In the genomic region with DNA sequence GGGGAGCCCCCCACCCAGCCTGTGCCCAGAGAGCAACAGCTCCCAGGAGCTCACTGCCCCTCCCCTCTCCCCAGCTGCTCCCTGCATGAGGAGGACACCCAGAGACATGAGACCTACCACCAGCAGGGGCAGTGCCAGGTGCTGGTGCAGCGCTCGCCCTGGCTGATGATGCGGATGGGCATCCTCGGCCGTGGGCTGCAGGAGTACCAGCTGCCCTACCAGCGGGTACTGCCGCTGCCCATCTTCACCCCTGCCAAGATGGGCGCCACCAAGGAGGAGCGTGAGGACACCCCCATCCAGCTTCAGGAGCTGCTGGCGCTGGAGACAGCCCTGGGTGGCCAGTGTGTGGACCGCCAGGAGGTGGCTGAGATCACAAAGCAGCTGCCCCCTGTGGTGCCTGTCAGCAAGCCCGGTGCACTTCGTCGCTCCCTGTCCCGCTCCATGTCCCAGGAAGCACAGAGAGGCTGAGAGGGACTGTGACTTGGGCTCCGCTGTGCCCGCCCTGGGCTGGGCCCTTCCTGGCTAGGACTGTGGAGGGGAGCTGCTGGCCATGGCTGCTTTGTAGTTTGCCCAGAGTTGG, we compare ENCODE assay signal across 9 cellular contexts. TPM values are rescaled to one million over a fixed set of nuclear protein-coding genes. Genes with fewer than 3 reads are reported as not detected.
DNase-seq lines count a peak whose midpoint lies in the region; ATAC-seq, FAIRE-seq and TF ChIP-seq lines count a peak whose summit lies in the region.
"Had no signal": no experiment of that assay in that cellular context is flagged by ENCODE, and none has a peak within 500 bp of the region (broad histone marks: within the 10 kb centered on the region; RNA-seq: fewer than 3 reads in every experiment).

No MANE protein-coding gene starts in this region.

- H3K4me3 ChIP-seq in AG04450 (ENCODE audit: low read depth, low read length) (no peak overlapping the region), HEK293 (ENCODE audit: low read depth, low read length) (no peak overlapping the region), HepG2 (replicated peaks in 1 of 3; ENCODE audit: insufficient read depth in 1 of 3, low read depth in 2 of 3, low read length in 3 of 3) (no peak overlapping the region), MM.1S (ENCODE audit: low read length) (no peak overlapping the region)

- CTCF ChIA-PET in AG04450 (lab: Charles Lee) (interaction anchor here (0.7 to 2.1 kb wide), 4 partner anchors 15 to 65 kb away, joined by 3 to 9 read pairs (median 3); a partner anchor contains a TSS), HEK293 (lab: Yijun Ruan, JAX) (interaction anchor here (0.7 to 11.6 kb wide), 9 partner anchors 14 to 138 kb away, joined by 3 to 168 read pairs (median 3); a partner anchor contains a TSS), HepG2 (lab: Yijun Ruan, JAX; ENCODE audit: low intra/inter-chr PET ratio, low total read pairs) (interaction anchor here (3.6 kb wide), 1 partner anchor 43 kb away, joined by 22 read pairs; no protein-coding TSS in a partner anchor)

- H3K27me3 ChIP-seq in AG04450 (ENCODE audit: control insufficient read depth, insufficient read depth, low read length) (peaks cover 28% of the 10 kb centered on the region), HepG2 (ENCODE audit: control insufficient read depth in 1 of 2, insufficient read depth in 2 of 2, low read length in 2 of 2) (peaks cover 10 to 43% of the 10 kb centered on the region in 2 experiments), MM.1S (replicated peaks; ENCODE audit: insufficient read depth, low read length) (peaks cover 27% of the 10 kb centered on the region)

- no peaks in the 10 kb centered on the region for H4K20me1 ChIP-seq in HepG2 (ENCODE audit: insufficient read depth, low read length)
- no peaks in the 10 kb centered on the region for H4K20me1 ChIP-seq in MM.1S (ENCODE audit: insufficient read depth, low read length)

- H3K4me1 ChIP-seq in HEK293 (ENCODE audit: control insufficient read depth, insufficient read depth, low read length) = peaks cover 9% of the 10 kb centered on the region
- peaks cover 59% of the 10 kb centered on the region for H3K4me1 ChIP-seq in HepG2 (ENCODE audit: insufficient read depth, low read length)
- H3K4me1 ChIP-seq in MM.1S (ENCODE audit: low read length) = no peaks in the 10 kb centered on the region

- H3K4me2 ChIP-seq in HepG2 (ENCODE audit: low read depth, low read length) (no peak overlapping the region), MM.1S (ENCODE audit: low read depth, low read length) (no peak overlapping the region)

- TF ChIP-seq EP300 in HepG2 (IDR thresholded peaks at IDR 0.05; ENCODE audit: low read depth in 2 of 2, low read length in 2 of 2) (no peak), HepG2 (CRISPR knock-in tag; IDR thresholded peaks at IDR 0.05; ENCODE audit: borderline replicate concordance) (no peak)

- FAIRE-seq in HepG2 (lab: Jason Lieb, UNC) = no peak

- 50% methylated on average over 9 of the region's 17 CpGs for WGBS in HepG2 (ENCODE audit: low lambda C conversion rate)

- H3K9me3 ChIP-seq in AG04450 (ENCODE audit: control insufficient read depth, insufficient read depth, low read length) (no peaks in the 10 kb centered on the region; the same call in 1 of the 2 replicates), HEK293 (ENCODE audit: control insufficient read depth, insufficient read depth, low read depth, low read length) (no peaks in the 10 kb centered on the region), HepG2 (ENCODE audit: low read length) (no peaks in the 10 kb centered on the region), MM.1S (replicated peaks; ENCODE audit: insufficient read depth, low read length) (no peaks in the 10 kb centered on the region)

- H3K36me3 ChIP-seq in HEK293 (ENCODE audit: control insufficient read depth in 2 of 2, insufficient read depth in 1 of 2, low read length in 2 of 2) (peaks cover 0 to 23% of the 10 kb centered on the region in 2 experiments; a peak in 1 of 3 replicates), HepG2 (replicated peaks in 1 of 2; ENCODE audit: control insufficient read depth in 1 of 2, insufficient read depth in 2 of 2, low read length in 2 of 2) (peaks cover 2 to 4% of the 10 kb centered on the region in 2 experiments; a peak in 4 of 5 replicates), MM.1S (replicated peaks; ENCODE audit: insufficient read depth, low read length) (no peaks in the 10 kb centered on the region)

- in situ Hi-C loops in HepG2 (cut with HindIII; ENCODE audit: extremely low pct_ligation_motif_present, low pct_unique_long_range_greater_than_20kb) = no loop called here

- POLR2A ChIA-PET in AG04450 (lab: Yijun Ruan, JAX) = no interaction called here
- POLR2A ChIA-PET in HEK293 (lab: Yijun Ruan, JAX) = interaction anchor here (0.6 to 1.4 kb wide), 4 partner anchors 10 to 99 kb away, joined by 3 to 5 read pairs (median 4); a partner anchor contains a TSS
- POLR2A ChIA-PET in HepG2 (lab: Yijun Ruan, JAX) = interaction anchor here (0.7 to 4.1 kb wide), 3 partner anchors 10 to 34 kb away, joined by 3 to 25 read pairs (median 8); a partner anchor contains a TSS

- no peak overlapping the region for H2AFZ ChIP-seq in HepG2 (ENCODE audit: low read length)
- H2AFZ ChIP-seq in MM.1S (ENCODE audit: low read length) = no peak overlapping the region

- peak; percentile 51 for ATAC-seq in HepG2
- ATAC-seq in HG02623 (IDR thresholded peaks at IDR 0.05; ENCODE audit: unreplicated experiment) = no peak

- TF ChIP-seq RAD21 in HepG2 (CRISPR knock-in tag; IDR thresholded peaks at IDR 0.05) = no peak

- H3K9ac ChIP-seq in HepG2 (ENCODE audit: insufficient read depth, low read depth, low read length) (no peak overlapping the region), MM.1S (ENCODE audit: low read length) (no peak overlapping the region)

- H3K9me2 ChIP-seq in MM.1S (replicated peaks; ENCODE audit: insufficient read depth, low read length) = no peaks in the 10 kb centered on the region

- TF ChIP-seq POLR2A in HepG2 (IDR thresholded peaks at IDR 0.05; ENCODE audit: insufficient read depth in 1 of 2, low read depth in 2 of 2, low read length in 2 of 2) = no peak

- no peak overlapping the region for H3K27ac ChIP-seq in AG04450 (ENCODE audit: low read depth, low read length)
- H3K27ac ChIP-seq in HEK293 (ENCODE audit: extremely low read depth, low read depth, low read length) = no peak overlapping the region
- no peak overlapping the region for H3K27ac ChIP-seq in VCaP
- H3K27ac ChIP-seq in HepG2 (ENCODE audit: extremely low read length, insufficient read depth, low read length) = no peak overlapping the region
- H3K27ac ChIP-seq in MM.1S (ENCODE audit: low read length) = no peak overlapping the region

- DNase-seq in AG04450 (ENCODE audit: low read depth, low spot score) (no peak), HepG2 (ENCODE audit: low spot score) (no peak), MM.1S (no peak), LoVo (ENCODE audit: low spot score) (no peak), cerebellar nuclear complex (lab: John Stamatoyannopoulos, UW) (no peak)

- TF ChIP-seq CTCF in AG04450 (IDR thresholded peaks at IDR 0.05; ENCODE audit: low read depth, low read length) = 0 out of 2 replicates have a peak, but pooled peaks have one; percentile 6
- TF ChIP-seq CTCF in HEK293 (tag by site-specific recombination; IDR thresholded peaks at IDR 0.05) = peak; percentile 73
- peak; percentile 33; the same call in 1 of the 2 replicates for TF ChIP-seq CTCF in VCaP (conservative IDR thresholded peaks at IDR 0.05)
- peak; percentile 3 for TF ChIP-seq CTCF in HepG2 (CRISPR knock-in tag; IDR thresholded peaks at IDR 0.05)
- no peak; the same call in 1 of the 2 replicates for TF ChIP-seq CTCF in MM.1S (IDR thresholded peaks at IDR 0.05; ENCODE audit: low read length)

- intact Hi-C loops in HepG2 (cut with micrococcal nuclease; ENCODE audit: unreplicated experiment) = no loop called here

- no peaks in the 10 kb centered on the region for H3K79me2 ChIP-seq in HepG2 (ENCODE audit: insufficient read depth, low read length)
- H3K79me2 ChIP-seq in MM.1S (ENCODE audit: low read length) = no peaks in the 10 kb centered on the region

- BruUV-seq in HepG2 (replicated peaks; lab: Mats Ljungman, UMichigan) = no TSS peak

- no peaks in the 10 kb centered on the region for H3F3A ChIP-seq in MM.1S (ENCODE audit: insufficient read depth, low read length)

RNA-seq across cellular contexts. Expression of a gene that starts 0.6 kb away (rescaled TPM):
- 0.09 and 0.12 TPM in 2 replicates for polyA plus RNA-seq in AG04450 (2011; rRNA removed)
- 0.28 and 0.39 TPM in 2 replicates for polyA minus RNA-seq in AG04450 (2011; rRNA and poly(A)+ RNA removed)
- 0.14 and 0.24 TPM in 2 replicates for total RNA-seq in HepG2 (2016; rRNA removed; fragmentation: Illumina TruSeq; extraction: Trizol)
- total RNA-seq in HepG2 (2016; cell fraction: cytosol; rRNA removed; fragmentation: Illumina TruSeq; extraction: Trizol; ENCODE audit: low read depth) = not detected in 2 replicates
- total RNA-seq in HepG2 (2016; cell fraction: insoluble cytoplasmic fraction; rRNA removed; fragmentation: Illumina TruSeq; extraction: Trizol) = 0.26 TPM in 1 of 2 replicates, not detected in the other
- 0.06 TPM in 1 of 2 replicates, not detected in the other for total RNA-seq in HepG2 (2016; cell fraction: membrane; rRNA removed; fragmentation: Illumina TruSeq; extraction: Trizol)
- 0.56 and 0.84 TPM in 2 replicates for total RNA-seq in HepG2 (2016; cell fraction: nucleus; rRNA removed; fragmentation: Illumina TruSeq; extraction: Trizol)
- polyA plus RNA-seq in HepG2 (2011; rRNA removed) = 0.65 and 0.84 TPM in 2 replicates
- 0.15 and 0.35 TPM in 2 replicates for polyA plus RNA-seq in HepG2 (2011; cell fraction: cytosol; rRNA removed)
- polyA plus RNA-seq in HepG2 (2011; cell fraction: nucleus; rRNA removed) = 6.0 and 8.8 TPM in 2 replicates
- 0.43 and 2.1 TPM in 2 replicates for polyA plus RNA-seq in HepG2 (2012)
- polyA plus RNA-seq in HepG2 (2016; cell fraction: cytosol; fragmentation: Illumina TruSeq; extraction: Trizol; ENCODE audit: low read depth) = not detected in 2 replicates
- polyA plus RNA-seq in HepG2 (2016; cell fraction: insoluble cytoplasmic fraction; fragmentation: Illumina TruSeq; extraction: Trizol; ENCODE audit: low read depth) = 0.19 TPM in 1 of 2 replicates, not detected in the other
- not detected in 2 replicates for polyA plus RNA-seq in HepG2 (2016; cell fraction: membrane; fragmentation: Illumina TruSeq; extraction: Trizol; ENCODE audit: low read depth)
- 0.51 and 0.85 TPM in 2 replicates for polyA plus RNA-seq in HepG2 (2016; cell fraction: nucleus; fragmentation: Illumina TruSeq; extraction: Trizol; ENCODE audit: insufficient read depth, low read depth)
- 2.2 and 2.6 TPM in 2 replicates for polyA minus RNA-seq in HepG2 (2011; rRNA and poly(A)+ RNA removed; ENCODE audit: low replicate concordance)
- not detected in 2 replicates for polyA minus RNA-seq in HepG2 (2011; cell fraction: cytosol; rRNA and poly(A)+ RNA removed)
- polyA minus RNA-seq in HepG2 (2011; cell fraction: nucleus; rRNA and poly(A)+ RNA removed) = 3.0 and 4.0 TPM in 2 replicates

RNA-seq across cellular contexts. Expression of a gene that starts 2.5 kb away (rescaled TPM):
- polyA plus RNA-seq in AG04450 (2011; rRNA removed) (not detected in 2 replicates), HepG2 (2011; rRNA removed) (0.22 and 0.25 TPM in 2 replicates)
- not detected in 2 replicates for polyA minus RNA-seq in AG04450 (2011; rRNA and poly(A)+ RNA removed)
- not detected in 2 replicates for total RNA-seq in HepG2 (2016; rRNA removed; fragmentation: Illumina TruSeq; extraction: Trizol)
- total RNA-seq in HepG2 (2016; cell fraction: cytosol; rRNA removed; fragmentation: Illumina TruSeq; extraction: Trizol; ENCODE audit: low read depth) = not detected in 2 replicates
- not detected in 2 replicates for total RNA-seq in HepG2 (2016; cell fraction: insoluble cytoplasmic fraction; rRNA removed; fragmentation: Illumina TruSeq; extraction: Trizol)
- 0.17 TPM in 1 of 2 replicates, not detected in the other for total RNA-seq in HepG2 (2016; cell fraction: membrane; rRNA removed; fragmentation: Illumina TruSeq; extraction: Trizol)
- total RNA-seq in HepG2 (2016; cell fraction: nucleus; rRNA removed; fragmentation: Illumina TruSeq; extraction: Trizol) = not detected in 2 replicates
- 0.08 and 0.13 TPM in 2 replicates for polyA plus RNA-seq in HepG2 (2011; cell fraction: cytosol; rRNA removed)
- 0.56 and 0.71 TPM in 2 replicates for polyA plus RNA-seq in HepG2 (2011; cell fraction: nucleus; rRNA removed)
- 0.31 TPM in 1 of 2 replicates, not detected in the other for polyA plus RNA-seq in HepG2 (2012)
- 0.11 TPM in 1 of 2 replicates, not detected in the other for polyA plus RNA-seq in HepG2 (2016; cell fraction: cytosol; fragmentation: Illumina TruSeq; extraction: Trizol; ENCODE audit: low read depth)
- polyA plus RNA-seq in HepG2 (2016; cell fraction: insoluble cytoplasmic fraction; fragmentation: Illumina TruSeq; extraction: Trizol; ENCODE audit: low read depth) = not detected in 2 replicates
- polyA plus RNA-seq in HepG2 (2016; cell fraction: membrane; fragmentation: Illumina TruSeq; extraction: Trizol; ENCODE audit: low read depth) = 0.15 TPM in 1 of 2 replicates, not detected in the other
- not detected in 2 replicates for polyA plus RNA-seq in HepG2 (2016; cell fraction: nucleus; fragmentation: Illumina TruSeq; extraction: Trizol; ENCODE audit: insufficient read depth, low read depth)
- polyA minus RNA-seq in HepG2 (2011; rRNA and poly(A)+ RNA removed; ENCODE audit: low replicate concordance) = not detected in 2 replicates
- not detected in 2 replicates for polyA minus RNA-seq in HepG2 (2011; cell fraction: cytosol; rRNA and poly(A)+ RNA removed)
- not detected in 2 replicates for polyA minus RNA-seq in HepG2 (2011; cell fraction: nucleus; rRNA and poly(A)+ RNA removed)
- total RNA-seq: pulmonary artery endothelial cell had no signal

RNA-seq across cellular contexts. Expression of a gene that starts 22.1 kb away (rescaled TPM):
- polyA plus RNA-seq in AG04450 (2011; rRNA removed) (9.6 and 13.9 TPM in 2 replicates), HepG2 (2011; rRNA removed) (14.6 and 21.2 TPM in 2 replicates)
- polyA minus RNA-seq in AG04450 (2011; rRNA and poly(A)+ RNA removed) = 10.4 and 15.8 TPM in 2 replicates
- 5.1 and 11.9 TPM in 2 replicates for total RNA-seq in HepG2 (2016; rRNA removed; fragmentation: Illumina TruSeq; extraction: Trizol)
- 1.1 and 1.5 TPM in 2 replicates for total RNA-seq in HepG2 (2016; cell fraction: cytosol; rRNA removed; fragmentation: Illumina TruSeq; extraction: Trizol; ENCODE audit: low read depth)
- total RNA-seq in HepG2 (2016; cell fraction: insoluble cytoplasmic fraction; rRNA removed; fragmentation: Illumina TruSeq; extraction: Trizol) = 3.5 and 11.4 TPM in 2 replicates
- 3.2 and 3.3 TPM in 2 replicates for total RNA-seq in HepG2 (2016; cell fraction: membrane; rRNA removed; fragmentation: Illumina TruSeq; extraction: Trizol)
- total RNA-seq in HepG2 (2016; cell fraction: nucleus; rRNA removed; fragmentation: Illumina TruSeq; extraction: Trizol) = 11.6 and 12.8 TPM in 2 replicates
- 9.7 and 10.8 TPM in 2 replicates for polyA plus RNA-seq in HepG2 (2011; cell fraction: cytosol; rRNA removed)
- polyA plus RNA-seq in HepG2 (2011; cell fraction: nucleus; rRNA removed) = 53.0 and 67.8 TPM in 2 replicates
- 9.1 and 10.3 TPM in 2 replicates for polyA plus RNA-seq in HepG2 (2012)
- polyA plus RNA-seq in HepG2 (2016; cell fraction: cytosol; fragmentation: Illumina TruSeq; extraction: Trizol; ENCODE audit: low read depth) = 0.93 and 0.97 TPM in 2 replicates
- polyA plus RNA-seq in HepG2 (2016; cell fraction: insoluble cytoplasmic fraction; fragmentation: Illumina TruSeq; extraction: Trizol; ENCODE audit: low read depth) = 4.1 and 5.4 TPM in 2 replicates
- polyA plus RNA-seq in HepG2 (2016; cell fraction: membrane; fragmentation: Illumina TruSeq; extraction: Trizol; ENCODE audit: low read depth) = 2.1 and 2.4 TPM in 2 replicates
- 23.4 and 28.3 TPM in 2 replicates for polyA plus RNA-seq in HepG2 (2016; cell fraction: nucleus; fragmentation: Illumina TruSeq; extraction: Trizol; ENCODE audit: insufficient read depth, low read depth)
- polyA minus RNA-seq in HepG2 (2011; rRNA and poly(A)+ RNA removed; ENCODE audit: low replicate concordance) = 12.0 and 44.9 TPM in 2 replicates
- 5.6 and 8.2 TPM in 2 replicates for polyA minus RNA-seq in HepG2 (2011; cell fraction: cytosol; rRNA and poly(A)+ RNA removed)
- polyA minus RNA-seq in HepG2 (2011; cell fraction: nucleus; rRNA and poly(A)+ RNA removed) = 8.2 and 9.7 TPM in 2 replicates

RNA-seq across cellular contexts. Expression of a gene that starts 28.8 kb away (rescaled TPM):
- polyA plus RNA-seq in AG04450 (2011; rRNA removed) = 43.3 and 44.7 TPM in 2 replicates
- polyA minus RNA-seq in AG04450 (2011; rRNA and poly(A)+ RNA removed) = 47.5 and 58.2 TPM in 2 replicates
- 17.2 and 34.6 TPM in 2 replicates for total RNA-seq in HepG2 (2016; rRNA removed; fragmentation: Illumina TruSeq; extraction: Trizol)
- total RNA-seq in HepG2 (2016; cell fraction: cytosol; rRNA removed; fragmentation: Illumina TruSeq; extraction: Trizol; ENCODE audit: low read depth) = 10.9 and 18.7 TPM in 2 replicates
- 16.7 and 36.4 TPM in 2 replicates for total RNA-seq in HepG2 (2016; cell fraction: insoluble cytoplasmic fraction; rRNA removed; fragmentation: Illumina TruSeq; extraction: Trizol)
- total RNA-seq in HepG2 (2016; cell fraction: membrane; rRNA removed; fragmentation: Illumina TruSeq; extraction: Trizol) = 28.2 and 28.3 TPM in 2 replicates
- total RNA-seq in HepG2 (2016; cell fraction: nucleus; rRNA removed; fragmentation: Illumina TruSeq; extraction: Trizol) = 38.6 and 39.3 TPM in 2 replicates
- polyA plus RNA-seq in HepG2 (2011; rRNA removed) = 100 and 114 TPM in 2 replicates
- polyA plus RNA-seq in HepG2 (2011; cell fraction: cytosol; rRNA removed) = 87.6 and 94.1 TPM in 2 replicates
- polyA plus RNA-seq in HepG2 (2011; cell fraction: nucleus; rRNA removed) = 583 and 640 TPM in 2 replicates
- 57.3 and 69.8 TPM in 2 replicates for polyA plus RNA-seq in HepG2 (2012)
- polyA plus RNA-seq in HepG2 (2016; cell fraction: cytosol; fragmentation: Illumina TruSeq; extraction: Trizol; ENCODE audit: low read depth) = 16.8 and 21.4 TPM in 2 replicates
- 23.0 and 23.7 TPM in 2 replicates for polyA plus RNA-seq in HepG2 (2016; cell fraction: insoluble cytoplasmic fraction; fragmentation: Illumina TruSeq; extraction: Trizol; ENCODE audit: low read depth)
- polyA plus RNA-seq in HepG2 (2016; cell fraction: membrane; fragmentation: Illumina TruSeq; extraction: Trizol; ENCODE audit: low read depth) = 28.2 and 28.4 TPM in 2 replicates
- 96.9 and 102 TPM in 2 replicates for polyA plus RNA-seq in HepG2 (2016; cell fraction: nucleus; fragmentation: Illumina TruSeq; extraction: Trizol; ENCODE audit: insufficient read depth, low read depth)
- 98.5 and 179 TPM in 2 replicates for polyA minus RNA-seq in HepG2 (2011; rRNA and poly(A)+ RNA removed; ENCODE audit: low replicate concordance)
- polyA minus RNA-seq in HepG2 (2011; cell fraction: cytosol; rRNA and poly(A)+ RNA removed) = 38.4 and 57.6 TPM in 2 replicates
- 71.6 and 80.1 TPM in 2 replicates for polyA minus RNA-seq in HepG2 (2011; cell fraction: nucleus; rRNA and poly(A)+ RNA removed)

RNA-seq across cellular contexts. Expression of a gene that starts 34.1 kb away (rescaled TPM):
- 21.2 and 27.9 TPM in 2 replicates for polyA plus RNA-seq in AG04450 (2011; rRNA removed)
- 55.9 and 94.5 TPM in 2 replicates for polyA minus RNA-seq in AG04450 (2011; rRNA and poly(A)+ RNA removed)
- 30.2 and 64.1 TPM in 2 replicates for total RNA-seq in HepG2 (2016; rRNA removed; fragmentation: Illumina TruSeq; extraction: Trizol)
- total RNA-seq in HepG2 (2016; cell fraction: cytosol; rRNA removed; fragmentation: Illumina TruSeq; extraction: Trizol; ENCODE audit: low read depth) = 29.4 and 32.0 TPM in 2 replicates
- 24.5 and 63.0 TPM in 2 replicates for total RNA-seq in HepG2 (2016; cell fraction: insoluble cytoplasmic fraction; rRNA removed; fragmentation: Illumina TruSeq; extraction: Trizol)
- total RNA-seq in HepG2 (2016; cell fraction: membrane; rRNA removed; fragmentation: Illumina TruSeq; extraction: Trizol) = 21.8 and 22.8 TPM in 2 replicates
- 81.6 and 99.0 TPM in 2 replicates for total RNA-seq in HepG2 (2016; cell fraction: nucleus; rRNA removed; fragmentation: Illumina TruSeq; extraction: Trizol)
- 57.7 and 77.7 TPM in 2 replicates for polyA plus RNA-seq in HepG2 (2011; rRNA removed)
- 36.7 and 42.6 TPM in 2 replicates for polyA plus RNA-seq in HepG2 (2011; cell fraction: cytosol; rRNA removed)
- 210 and 211 TPM in 2 replicates for polyA plus RNA-seq in HepG2 (2011; cell fraction: nucleus; rRNA removed)
- 69.2 and 69.6 TPM in 2 replicates for polyA plus RNA-seq in HepG2 (2012)
- 4.2 and 4.3 TPM in 2 replicates for polyA plus RNA-seq in HepG2 (2016; cell fraction: cytosol; fragmentation: Illumina TruSeq; extraction: Trizol; ENCODE audit: low read depth)
- 25.3 and 32.1 TPM in 2 replicates for polyA plus RNA-seq in HepG2 (2016; cell fraction: insoluble cytoplasmic fraction; fragmentation: Illumina TruSeq; extraction: Trizol; ENCODE audit: low read depth)
- polyA plus RNA-seq in HepG2 (2016; cell fraction: membrane; fragmentation: Illumina TruSeq; extraction: Trizol; ENCODE audit: low read depth) = 8.5 and 9.9 TPM in 2 replicates
- 149 and 153 TPM in 2 replicates for polyA plus RNA-seq in HepG2 (2016; cell fraction: nucleus; fragmentation: Illumina TruSeq; extraction: Trizol; ENCODE audit: insufficient read depth, low read depth)
- 39.8 and 292 TPM in 2 replicates for polyA minus RNA-seq in HepG2 (2011; rRNA and poly(A)+ RNA removed; ENCODE audit: low replicate concordance)
- 52.4 and 60.7 TPM in 2 replicates for polyA minus RNA-seq in HepG2 (2011; cell fraction: cytosol; rRNA and poly(A)+ RNA removed)
- polyA minus RNA-seq in HepG2 (2011; cell fraction: nucleus; rRNA and poly(A)+ RNA removed) = 58.8 and 83.7 TPM in 2 replicates
